ENCODE assay signal across 26 cellular contexts in genomic region chrX:6383488-6383887, GRCh38.
"Had no signal": no experiment of that assay in that cellular context is flagged by ENCODE, and none has a peak within 500 bp of the region (broad histone marks: within the 10 kb centered on the region; RNA-seq: fewer than 3 reads in every experiment).

No MANE protein-coding gene starts in this region.

- H3K4me1 ChIP-seq: colonic mucosa, esophagus squamous epithelium, lower lobe of right lung, parathyroid adenoma, right atrium auricular region, suprapubic skin, transverse colon, upper lobe of right lung, uterus had no signal

- H3K36me3 ChIP-seq: colonic mucosa, esophagus squamous epithelium, lower lobe of right lung, right atrium auricular region, suprapubic skin, transverse colon, upper lobe of right lung, uterus had no signal

- ATAC-seq: left ventricle myocardium superior; lower lobe of right lung; mucosa of descending colon; natural killer cell treated with Interleukin-12 subunit alpha and Interleukin-12 subunit beta and Interleukin-15 and Interleukin-18, amount 100 ng/mL, for 72 hours; sciatic nerve; stimulated activated naive CD8-positive, alpha-beta T cell treated with anti-CD3 and anti-CD28 coated beads, Interleukin-15, amount 100 ng/mL, for 72 hours; upper lobe of right lung had no signal

- DNase-seq: colonic mucosa; effector CD8-positive, alpha-beta T cell; erythroblast; esophagus squamous epithelium; left ventricle myocardium superior; lower lobe of right lung; mucosa of descending colon; naive B cell; stimulated activated CD4-positive, alpha-beta T cell treated with anti-CD3 and anti-CD28 coated beads, Interleukin-12 subunit alpha, Interleukin-12 subunit beta, amount 100 ng/mL, for 4 hours; stimulated activated CD4-positive, alpha-beta T cell treated with anti-CD3 and anti-CD28 coated beads, Interleukin-1b, Interleukin-23, amount 100 ng/mL, for 48 hours; stimulated activated CD4-positive, alpha-beta T cell treated with anti-CD3 and anti-CD28 coated beads, Interleukin-4, amount 100 ng/mL, for 1 hour; stimulated activated CD8-positive, alpha-beta memory T cell treated with anti-CD3 and anti-CD28 coated beads, Interleukin-4, amount 100 ng/mL, for 48 hours; stimulated activated naive CD4-positive, alpha-beta T cell; stimulated activated naive CD8-positive, alpha-beta T cell treated with anti-CD3 and anti-CD28 coated beads, Interleukin-15, amount 100 ng/mL, for 72 hours; transverse colon; upper lobe of right lung; uterus had no signal

- H3K27me3 ChIP-seq: colonic mucosa, esophagus squamous epithelium, right atrium auricular region, suprapubic skin, transverse colon, upper lobe of right lung, uterus had no signal

- H3K27ac ChIP-seq: colonic mucosa, esophagus squamous epithelium, lower lobe of right lung, parathyroid adenoma, right atrium auricular region, suprapubic skin, transverse colon, upper lobe of right lung, uterus had no signal

- H3K4me3 ChIP-seq: colonic mucosa, esophagus squamous epithelium, lower lobe of right lung, mucosa of descending colon, right atrium auricular region, smooth muscle cell, suprapubic skin, transverse colon, upper lobe of right lung, uterus had no signal

- H3K4me2 ChIP-seq: smooth muscle cell had no signal

- H2AFZ ChIP-seq: parathyroid adenoma had no signal

- H3K9ac ChIP-seq: parathyroid adenoma had no signal

- H3K9me3 ChIP-seq: colonic mucosa, esophagus squamous epithelium, lower lobe of right lung, mucosa of descending colon, right atrium auricular region, suprapubic skin, transverse colon, upper lobe of right lung, uterus had no signal

- H3K79me2 ChIP-seq: parathyroid adenoma had no signal

- FAIRE-seq: endometrium, frontal cortex, keratinocyte had no signal
